ENCODE assay signal across 8 cellular contexts in genomic region chr13:80048802-80049201, GRCh38.
DNase-seq lines count a peak whose midpoint lies in the region; ATAC-seq, FAIRE-seq and TF ChIP-seq lines count a peak whose summit lies in the region.

No MANE protein-coding gene starts in this region.

- 0% methylated on average over 7 of the region's 7 CpGs for WGBS in ovary, 3 donors

- H3K27me3 Mint-ChIP-seq in CD4-positive, CD25-positive, alpha-beta regulatory T cell, result no peaks in the 10 kb centered on the region
- peaks cover 6% of the 10 kb centered on the region for H3K27me3 Mint-ChIP-seq in activated T-cell treated with anti-CD3 and anti-CD28 coated beads, Interleukin-2, amount 50 U/mL, for 72 hours (ENCODE audit: low read depth)

- H3K27ac ChIP-seq in CD4-positive, CD25-positive, alpha-beta regulatory T cell (ENCODE audit: insufficient read depth, low read length, poor library complexity, severe bottlenecking), result no peak overlapping the region
- H3K27ac ChIP-seq in ovary, result no peak overlapping the region
- H3K27ac ChIP-seq in upper lobe of right lung, result peak overlapping the region; percentile 40

- no peaks in the 10 kb centered on the region for H3K4me1 ChIP-seq in CD4-positive, CD25-positive, alpha-beta regulatory T cell (ENCODE audit: control insufficient read depth, insufficient read depth, low read length, poor library complexity, severe bottlenecking)
- H3K4me1 ChIP-seq in ovary (ENCODE audit: insufficient read depth) (peaks cover 1% of the 10 kb centered on the region), upper lobe of right lung (peaks cover 19% of the 10 kb centered on the region)

- H3K27ac Mint-ChIP-seq in CD4-positive, CD25-positive, alpha-beta regulatory T cell, result peak overlapping the region in 1 of 3 donors; percentile 29
- no peak overlapping the region for H3K27ac Mint-ChIP-seq in activated T-cell treated with anti-CD3 and anti-CD28 coated beads, Interleukin-2, amount 50 U/mL, for 72 hours

- no peaks in the 10 kb centered on the region for H3K9me3 ChIP-seq in CD4-positive, CD25-positive, alpha-beta regulatory T cell (ENCODE audit: control insufficient read depth in 2 of 2, low read length in 2 of 2)
- H3K9me3 ChIP-seq in ovary (no peaks in the 10 kb centered on the region), upper lobe of right lung (no peaks in the 10 kb centered on the region)

- TF ChIP-seq CTCF in ovary (IDR thresholded peaks at IDR 0.05) (no peak), upper lobe of right lung (IDR thresholded peaks at IDR 0.05) (no peak)

- DNase-seq in CD4-positive, CD25-positive, alpha-beta regulatory T cell, result peak in 1 of 3 donors; percentile 44
- DNase-seq in OCI-M2 (lab: John Stamatoyannopoulos, UW; ENCODE audit: unreplicated experiment) (peak; percentile 29), frontal cortex (ENCODE audit: low spot score in 2 of 2) (peak; percentile 3 to 31), ovary (peak; percentile 47 to 75 (median 59)), upper lobe of right lung (peak; percentile 83)
- peak; percentile 46 to 64 for DNase-seq in activated T-cell treated with anti-CD3 and anti-CD28 coated beads, Interleukin-2, amount 50 U/mL, for 72 hours

- no peak overlapping the region for H3K4me3 Mint-ChIP-seq in CD4-positive, CD25-positive, alpha-beta regulatory T cell
- peak overlapping the region; percentile 26 to 36 for H3K4me3 Mint-ChIP-seq in activated T-cell treated with anti-CD3 and anti-CD28 coated beads, Interleukin-2, amount 50 U/mL, for 72 hours

- peak; percentile 55 to 58 for ATAC-seq in CD4-positive, CD25-positive, alpha-beta regulatory T cell (ENCODE audit: low read depth in 2 of 2)
- ATAC-seq in GM19372 (IDR thresholded peaks at IDR 0.05; ENCODE audit: low read depth, unreplicated experiment), result peak; percentile 95
- ATAC-seq in HG03378 (IDR thresholded peaks at IDR 0.05; ENCODE audit: unreplicated experiment), result peak; percentile 97
- ATAC-seq in activated T-cell treated with anti-CD3 and anti-CD28 coated beads, Interleukin-2, amount 50 U/mL, for 72 hours (replicated peaks in 1 of 2), result peak; percentile 95 to 97
- ATAC-seq in upper lobe of right lung, result peak; percentile 98

- FAIRE-seq in frontal cortex (lab: Jason Lieb, UNC), result no peak

- H3K9me3 Mint-ChIP-seq in CD4-positive, CD25-positive, alpha-beta regulatory T cell, result peaks cover 0 to 5% (median 2%) of the 10 kb centered on the region in 7 donors
- H3K9me3 Mint-ChIP-seq in activated T-cell treated with anti-CD3 and anti-CD28 coated beads, Interleukin-2, amount 50 U/mL, for 72 hours, result no peaks in the 10 kb centered on the region

- no peaks in the 10 kb centered on the region for H3K4me1 Mint-ChIP-seq in CD4-positive, CD25-positive, alpha-beta regulatory T cell
- H3K4me1 Mint-ChIP-seq in activated T-cell treated with anti-CD3 and anti-CD28 coated beads, Interleukin-2, amount 50 U/mL, for 72 hours (ENCODE audit: low read depth), result peaks cover 16% of the 10 kb centered on the region

- no peak overlapping the region for H3K4me3 ChIP-seq in CD4-positive, CD25-positive, alpha-beta regulatory T cell (ENCODE audit: low read depth, low read length)
- H3K4me3 ChIP-seq in ovary, result no peak overlapping the region
- no peak overlapping the region for H3K4me3 ChIP-seq in upper lobe of right lung

- H3K36me3 Mint-ChIP-seq in CD4-positive, CD25-positive, alpha-beta regulatory T cell, result no peaks in the 10 kb centered on the region
- H3K36me3 Mint-ChIP-seq in activated T-cell treated with anti-CD3 and anti-CD28 coated beads, Interleukin-2, amount 50 U/mL, for 72 hours (ENCODE audit: insufficient read depth in 2 of 2), result no peaks in the 10 kb centered on the region

- no peaks in the 10 kb centered on the region for H3K36me3 ChIP-seq in CD4-positive, CD25-positive, alpha-beta regulatory T cell (ENCODE audit: control insufficient read depth, insufficient read depth, low read length)
- H3K36me3 ChIP-seq in ovary (no peaks in the 10 kb centered on the region), upper lobe of right lung (no peaks in the 10 kb centered on the region)

- intact Hi-C loops in ovary (cut with DNase I), result no loop called here
- intact Hi-C loops in upper lobe of right lung (cut with DNase I), result no loop called here

- no peak for TF ChIP-seq POLR2A in ovary (IDR thresholded peaks at IDR 0.05)

- no peaks in the 10 kb centered on the region for H3K27me3 ChIP-seq in CD4-positive, CD25-positive, alpha-beta regulatory T cell (ENCODE audit: control insufficient read depth, insufficient read depth, low read length)
- H3K27me3 ChIP-seq in ovary, result no peaks in the 10 kb centered on the region
- H3K27me3 ChIP-seq in upper lobe of right lung, result no peaks in the 10 kb centered on the region

- TF ChIP-seq EP300 in ovary (IDR thresholded peaks at IDR 0.05), result no peak

Comparison
In these comparisons a context has a peak if more than half of its experiments do, and no peak if none do; other contexts are left out.
1. H3K4me3 Mint-ChIP-seq: peak in activated T-cell treated with anti-CD3 and anti-CD28 coated beads, Interleukin-2, amount 50 U/mL, for 72 hours (2 of 2); none in CD4-positive, CD25-positive, alpha-beta regulatory T cell (0 of 4).
2. Peak in every context shown above with its lines, with median percentiles within 50 percentile points of each other: ATAC-seq.